Comparison of ENCODE assay signal across 17 cellular contexts in genomic region chr1:199734186-199734585, GRCh38.
DNase-seq lines count a peak whose midpoint lies in the region; ATAC-seq and TF ChIP-seq lines count a peak whose summit lies in the region.
"Had no signal": no experiment of that assay in that cellular context is flagged by ENCODE, and none has a peak within 500 bp of the region (broad histone marks: within the 10 kb centered on the region; RNA-seq: fewer than 3 reads in every experiment).

No MANE protein-coding gene starts in this region.

- CTCF ChIA-PET in HCT116 (lab: Charles Lee), result no interaction called here

- no peak overlapping the region for H4K8ac ChIP-seq in mesendoderm (ENCODE audit: low read depth, low read length)

- H3K36me3 ChIP-seq in HCT116 (ENCODE audit: control insufficient read depth in 1 of 2, insufficient read depth in 2 of 2, low read length in 2 of 2) (no peaks in the 10 kb centered on the region), OCI-LY3 (replicated peaks; ENCODE audit: low read depth, low read length) (no peaks in the 10 kb centered on the region), mesendoderm (ENCODE audit: control insufficient read depth, insufficient read depth, low read length) (no peaks in the 10 kb centered on the region)
- H3K36me3 ChIP-seq: Peyer's patch had no signal

- BruUV-seq in HCT116 (replicated peaks; lab: Mats Ljungman, UMichigan), result no TSS peak

- peak overlapping the region; percentile 98 for H2AFZ ChIP-seq in HCT116 (ENCODE audit: low read depth, low read length, poor library complexity, severe bottlenecking)
- H2AFZ ChIP-seq in OCI-LY3 (ENCODE audit: low read depth, low read length), result peak overlapping the region; percentile 44; the same call in 1 of the 2 replicates

- no peak overlapping the region for H3K56ac ChIP-seq in mesendoderm (ENCODE audit: low read length)

- H3K9me2 ChIP-seq in HCT116 (ENCODE audit: insufficient read depth), result no peaks in the 10 kb centered on the region

- H4K20me1 ChIP-seq in HCT116 (ENCODE audit: insufficient read depth), result no peaks in the 10 kb centered on the region
- H4K20me1 ChIP-seq in OCI-LY3 (ENCODE audit: insufficient read depth, low read length), result no peaks in the 10 kb centered on the region

- H3K79me2 ChIP-seq in HCT116 (ENCODE audit: insufficient read depth, low read length) (no peaks in the 10 kb centered on the region), OCI-LY3 (ENCODE audit: low read length) (no peaks in the 10 kb centered on the region), mesendoderm (ENCODE audit: control insufficient read depth, insufficient read depth, low read length) (no peaks in the 10 kb centered on the region)

- RAD21 ChIA-PET in HCT116 (lab: Charles Lee; ENCODE audit: low non-redundant PET in 1 of 2, low total read pairs in 2 of 2, uncharacterized antibody in 2 of 2, unreplicated experiment in 2 of 2), result no interaction called here

- H3K23ac ChIP-seq in mesendoderm (ENCODE audit: low read length), result no peak overlapping the region

- H3K27ac ChIP-seq in HCT116 (ENCODE audit: low read depth, low read length) (peak overlapping the region; percentile 31; the same call in 1 of the 2 replicates), OCI-LY3 (ENCODE audit: low read length) (no peak overlapping the region), mesendoderm (ENCODE audit: low read depth, low read length) (no peak overlapping the region)
- H3K27ac ChIP-seq: Peyer's patch had no signal

- H3K9me3 ChIP-seq in HCT116 (ENCODE audit: control insufficient read depth in 1 of 2, insufficient read depth in 1 of 2, low read depth in 1 of 2, low read length in 2 of 2), result no peaks in the 10 kb centered on the region
- no peaks in the 10 kb centered on the region for H3K9me3 ChIP-seq in OCI-LY3 (ENCODE audit: insufficient read depth, low read length)
- H3K9me3 ChIP-seq: Peyer's patch had no signal

- intact Hi-C loops in HCT116 (cut with micrococcal nuclease), result no loop called here

- no peak for TF ChIP-seq RAD21 in HCT116 (IDR thresholded peaks at IDR 0.05; ENCODE audit: low read depth)

- no peak overlapping the region for H3K18ac ChIP-seq in mesendoderm (ENCODE audit: low read length)

- peak overlapping the region; percentile 65 for H3K4me2 ChIP-seq in HCT116 (ENCODE audit: low read length)
- no peak overlapping the region for H3K4me2 ChIP-seq in OCI-LY3 (ENCODE audit: low read length)
- H3K4me2 ChIP-seq in mesendoderm (ENCODE audit: low read length), result no peak overlapping the region

- H3K4me1 ChIP-seq in HCT116 (ENCODE audit: control insufficient read depth in 1 of 2, insufficient read depth in 2 of 2, low read length in 2 of 2), result peaks cover 14 to 28% of the 10 kb centered on the region in 2 experiments
- H3K4me1 ChIP-seq in OCI-LY3 (ENCODE audit: low read length), result no peaks in the 10 kb centered on the region
- H3K4me1 ChIP-seq in mesendoderm (ENCODE audit: control insufficient read depth, low read depth, low read length), result no peaks in the 10 kb centered on the region
- H3K4me1 ChIP-seq: Peyer's patch had no signal

- no peak overlapping the region for H3K4ac ChIP-seq in mesendoderm (ENCODE audit: low read depth, low read length)

- H2BK5ac ChIP-seq in mesendoderm (ENCODE audit: low read length), result no peak overlapping the region

- TF ChIP-seq CTCF in HCT116 (IDR thresholded peaks at IDR 0.05 in 2 of 3, conservative IDR thresholded peaks at IDR 0.05 in 1 of 3; ENCODE audit: borderline replicate concordance in 1 of 3, insufficient read depth in 1 of 3, low read depth in 2 of 3, low read length in 2 of 3), result no peak
- no peak for TF ChIP-seq CTCF in OCI-LY3 (IDR thresholded peaks at IDR 0.05; ENCODE audit: low read depth, low read length)

- DNase-seq in NCI-H1417 (lab: John Stamatoyannopoulos, UW) (peak in 2 of 3 experiments; percentile 25 to 74), NCI-H1417 treated with DMSO at 0.1 percent for 48 hours (lab: John Stamatoyannopoulos, UW) (no peak), HCT116 (ENCODE audit: low read depth, low spot score) (no peak), mesendoderm (peak; percentile 51), NCI-H1436 treated with DMSO at 0.1 percent for 48 hours (lab: John Stamatoyannopoulos, UW) (no peak), SHP77 treated with DMSO at 0.1 percent for 48 hours (lab: John Stamatoyannopoulos, UW) (no peak)
- DNase-seq: 8988T; CD4-positive, alpha-beta T cell; H7; NCI-H1694 treated with DMSO at 0.1 percent for 48 hours; NCI-H2171; NCI-H446 treated with DMSO at 0.1 percent for 48 hours; Peyer's patch; SHP77; T-helper 2 cell had no signal

- H3K27me3 ChIP-seq in HCT116 (ENCODE audit: insufficient read depth, low read length), result no peaks in the 10 kb centered on the region
- H3K27me3 ChIP-seq in OCI-LY3 (ENCODE audit: low read depth, low read length), result no peaks in the 10 kb centered on the region
- H3K27me3 ChIP-seq in mesendoderm (ENCODE audit: insufficient read depth, low read length, poor library complexity), result no peaks in the 10 kb centered on the region
- H3K27me3 ChIP-seq: Peyer's patch had no signal

- ATAC-seq in HCT116 (no peak), HG02970 (IDR thresholded peaks at IDR 0.05; ENCODE audit: low FRiP score, unreplicated experiment) (no peak)

- H3K9ac ChIP-seq in HCT116 (ENCODE audit: low read length) (no peak overlapping the region), OCI-LY3 (ENCODE audit: low read length) (no peak overlapping the region), mesendoderm (ENCODE audit: low read length) (no peak overlapping the region)

- no peak overlapping the region for H2AK5ac ChIP-seq in mesendoderm (ENCODE audit: low read length)

- TF ChIP-seq POLR2A in HCT116 (IDR thresholded peaks at IDR 0.05; ENCODE audit: borderline replicate concordance, extremely low read depth, insufficient read depth, insufficient read length), result no peak

- H3K4me3 ChIP-seq in HCT116 (replicated peaks in 1 of 2; ENCODE audit: low read depth in 1 of 2, low read length in 2 of 2) (peak overlapping the region in 1 of 2 experiments; percentile 16; a peak in 1 of 4 replicates), OCI-LY3 (ENCODE audit: low read length) (no peak overlapping the region), mesendoderm (ENCODE audit: low read length) (no peak overlapping the region)
- H3K4me3 ChIP-seq: Peyer's patch had no signal

- no peaks in the 10 kb centered on the region for H3K79me1 ChIP-seq in mesendoderm (ENCODE audit: low read length)

- POLR2A ChIA-PET in HCT116 (lab: Charles Lee), result interaction anchor here (0.6 kb wide), 1 partner anchor 37 kb away, joined by 4 read pairs; no protein-coding TSS in a partner anchor

- no peak overlapping the region for H4K5ac ChIP-seq in mesendoderm (ENCODE audit: low read length)

- no CpG with 5 or more reads among the region's 5 CpGs for WGBS in mesendoderm (ENCODE audit: extremely low coverage, insufficient coverage, low lambda C conversion rate)

- no peak overlapping the region for H2BK120ac ChIP-seq in mesendoderm (ENCODE audit: low read depth, low read length)

- no peak overlapping the region for H2BK15ac ChIP-seq in mesendoderm (replicated peaks; ENCODE audit: low read depth)

TF ChIP-seq in HCT116, 20 proteins besides CTCF, POLR2A, EP300 and RAD21:
- TF ChIP-seq TCF7L2 (IDR thresholded peaks at IDR 0.05; ENCODE audit: borderline replicate concordance, extremely low read depth, insufficient read depth, insufficient read length), result peak; percentile 97
- no peak for TF ChIP-seq JUND (IDR thresholded peaks at IDR 0.05)

Comparison
In these comparisons a context has a peak if more than half of its experiments do, and no peak if none do; other contexts are left out.
1. DNase-seq: peak in NCI-H1417 (2 of 3) and mesendoderm (single experiment); none in NCI-H1417 treated with DMSO at 0.1 percent for 48 hours (single experiment), HCT116 (single experiment), NCI-H1436 treated with DMSO at 0.1 percent for 48 hours (single experiment) and SHP77 treated with DMSO at 0.1 percent for 48 hours (single experiment).